In genomic region chr1:150383629-150384318, GRCh38 we compare ENCODE assay signal across 27 cellular contexts. TPM values are rescaled to one million over a fixed set of nuclear protein-coding genes. Genes with fewer than 3 reads are reported as not detected.
DNase-seq lines count a peak whose midpoint lies in the region; ATAC-seq, FAIRE-seq and TF ChIP-seq lines count a peak whose summit lies in the region.
"Had no signal": no experiment of that assay in that cellular context is flagged by ENCODE, and none has a peak within 500 bp of the region (broad histone marks: within the 10 kb centered on the region; RNA-seq: fewer than 3 reads in every experiment).

No MANE protein-coding gene starts in this region.

- CTCF ChIA-PET in CD8-positive, alpha-beta memory T cell (lab: Charles Lee) = no interaction called here

- no peaks in the 10 kb centered on the region for H3K27me3 ChIP-seq in CD8-positive, alpha-beta memory T cell (ENCODE audit: insufficient read depth, low read length, poor library complexity, severe bottlenecking)
- H3K27me3 ChIP-seq: breast epithelium had no signal

- FAIRE-seq in GM19239 (lab: Jason Lieb, UNC) = peak; percentile 72
- FAIRE-seq: colon had no signal

- POLR2A ChIA-PET in CD8-positive, alpha-beta memory T cell (lab: Charles Lee) = no interaction called here

- H3K4me3 ChIP-seq in CD8-positive, alpha-beta memory T cell (ENCODE audit: low read length) = no peak overlapping the region
- H3K4me3 ChIP-seq: breast epithelium, GM23248, left ventricle myocardium inferior, psoas muscle had no signal

- H3K27me3 Mint-ChIP-seq in CD8-positive, alpha-beta memory T cell = no peaks in the 10 kb centered on the region
- no peaks in the 10 kb centered on the region for H3K27me3 Mint-ChIP-seq in mesothelial cell of epicardium (ENCODE audit: low read depth)
- H3K27me3 Mint-ChIP-seq: naive B cell had no signal

- no peak for DNase-seq in CD8-positive, alpha-beta memory T cell
- DNase-seq in GM19239 (ENCODE audit: insufficient read length, low spot score) = no peak
- peak; percentile 22 to 60 for DNase-seq in erythroblast (lab: John Stamatoyannopoulos, UW)
- DNase-seq in mesothelial cell of epicardium (ENCODE audit: low spot score in 2 of 2, unreplicated experiment in 2 of 2) = no peak
- no peak for DNase-seq in GM03348 (ENCODE audit: low spot score)
- DNase-seq in NCI-H2196 (lab: John Stamatoyannopoulos, UW; ENCODE audit: unreplicated experiment) = no peak
- DNase-seq: activated T-cell treated with anti-CD3 and anti-CD28 coated beads, Interleukin-2, amount 50 U/mL, for 48 hours; amygdala; COR-L47; DMS79; effector CD8-positive, alpha-beta T cell; GDM1; glutamatergic neuron; GM23248; Karpas-422; left ventricle myocardium inferior; midbrain; naive B cell; NCI-H1417; NCI-H2029; NCI-H69; psoas muscle; stimulated activated CD4-positive, alpha-beta T cell treated with anti-CD3 and anti-CD28 coated beads, Interleukin-4, amount 100 ng/mL, for 1 hour; trophoblast cell had no signal

- no peak for TF ChIP-seq POLR2A in erythroblast (IDR thresholded peaks at IDR 0.05; ENCODE audit: low read length)

- peak overlapping the region in 6 of 8 donors; percentile 11 to 74 (median 20) for H3K27ac Mint-ChIP-seq in CD8-positive, alpha-beta memory T cell
- peak overlapping the region; percentile 17 for H3K27ac Mint-ChIP-seq in mesothelial cell of epicardium

- no peak overlapping the region for H3K4me3 Mint-ChIP-seq in CD8-positive, alpha-beta memory T cell
- no peak overlapping the region for H3K4me3 Mint-ChIP-seq in mesothelial cell of epicardium
- H3K4me3 Mint-ChIP-seq: naive B cell had no signal

- no peak for ATAC-seq in GM19035 (IDR thresholded peaks at IDR 0.05; ENCODE audit: unreplicated experiment)
- ATAC-seq: psoas muscle had no signal

- no peaks in the 10 kb centered on the region for H3K9me3 Mint-ChIP-seq in CD8-positive, alpha-beta memory T cell
- H3K9me3 Mint-ChIP-seq in mesothelial cell of epicardium = no peaks in the 10 kb centered on the region
- H3K9me3 Mint-ChIP-seq: naive B cell had no signal

- H3K27ac ChIP-seq in CD8-positive, alpha-beta memory T cell (ENCODE audit: low read depth, low read length) = no peak overlapping the region
- H3K27ac ChIP-seq: breast epithelium, GM23248, left ventricle myocardium inferior, psoas muscle had no signal

- H3K4me1 ChIP-seq in CD8-positive, alpha-beta memory T cell (ENCODE audit: insufficient read depth, low read length) = peaks cover 21% of the 10 kb centered on the region

- H3K36me3 ChIP-seq in CD8-positive, alpha-beta memory T cell (ENCODE audit: insufficient read depth, low read length) = no peaks in the 10 kb centered on the region
- H3K36me3 ChIP-seq: breast epithelium, left ventricle myocardium inferior had no signal

- H3K36me3 Mint-ChIP-seq in CD8-positive, alpha-beta memory T cell = peaks cover 0 to 10% (median 5%) of the 10 kb centered on the region in 3 donors
- H3K36me3 Mint-ChIP-seq in mesothelial cell of epicardium = no peaks in the 10 kb centered on the region
- H3K36me3 Mint-ChIP-seq: naive B cell had no signal

- peaks cover 45 to 64% (median 54%) of the 10 kb centered on the region in 3 donors for H3K4me1 Mint-ChIP-seq in CD8-positive, alpha-beta memory T cell
- peaks cover 9% of the 10 kb centered on the region for H3K4me1 Mint-ChIP-seq in mesothelial cell of epicardium

- no peak for TF ChIP-seq CTCF in mesothelial cell of epicardium (IDR thresholded peaks at IDR 0.05; ENCODE audit: unreplicated experiment)

- no peaks in the 10 kb centered on the region for H3K9me3 ChIP-seq in CD8-positive, alpha-beta memory T cell (ENCODE audit: low read length)
- H3K9me3 ChIP-seq: breast epithelium, left ventricle myocardium inferior, psoas muscle had no signal

RNA-seq across cellular contexts. Expression of gene RPRD2, which starts 19.8 kb away (rescaled TPM):
- total RNA-seq in CD8-positive, alpha-beta memory T cell = 10 to 100 TPM; 24.1 to 26.4 TPM
- 40.5 TPM for polyA plus RNA-seq in CD8-positive, alpha-beta memory T cell
- 38.5 to 40.5 TPM (median 39.9 TPM) in 3 replicates for total RNA-seq in mesothelial cell of epicardium

Comparison
In these comparisons a context has a peak if more than half of its experiments do, and no peak if none do; other contexts are left out.
1. DNase-seq: peak in erythroblast (2 of 2); none in CD8-positive, alpha-beta memory T cell (0 of 5), GM19239 (single experiment), mesothelial cell of epicardium (0 of 2), GM03348 (single experiment) and NCI-H2196 (single experiment).